ENCODE assay signal across 8 cellular contexts in the genomic region with DNA sequence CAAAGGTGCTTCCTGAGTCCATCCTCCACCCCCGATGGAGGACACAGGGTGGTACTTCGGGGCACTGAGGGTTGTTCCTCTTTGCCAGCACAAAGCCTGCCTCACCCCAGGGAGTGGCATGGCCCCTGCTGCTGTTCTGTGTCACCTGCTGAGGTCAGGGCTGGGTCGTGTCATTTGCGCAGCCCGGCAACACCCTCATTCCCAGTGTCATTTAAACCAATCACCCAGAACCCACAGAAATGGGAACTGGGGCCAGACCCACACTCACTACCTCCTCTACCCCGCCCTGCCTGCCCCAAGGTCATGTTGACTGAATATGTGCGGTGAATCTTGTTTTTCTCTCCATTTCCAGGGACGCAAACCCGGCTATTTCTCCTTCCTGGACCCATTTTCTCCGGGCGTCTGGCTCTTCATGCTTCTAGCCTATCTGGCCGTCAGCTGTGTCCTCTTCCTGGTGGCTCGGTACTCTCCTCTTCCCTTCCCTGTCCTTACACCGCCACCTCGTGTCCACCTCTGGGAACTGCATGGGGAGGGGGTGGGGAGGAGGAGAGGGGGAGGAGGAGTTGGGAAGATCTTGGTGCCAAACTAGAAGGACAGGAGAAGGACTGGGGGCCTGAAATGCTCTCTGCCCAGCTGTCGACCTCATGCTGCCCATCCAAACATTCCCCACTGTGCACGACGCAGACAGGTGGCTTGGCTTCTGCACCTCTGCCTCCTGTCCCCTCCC.
A peak's percentile ranks its signal among the peaks of the same experiment; 100 is the strongest.
DNase-seq lines count a peak whose midpoint lies in the region; ATAC-seq and TF ChIP-seq lines count a peak whose summit lies in the region.

No MANE protein-coding gene starts in this region.

- H3K36me3 Mint-ChIP-seq in T-helper 2 cell treated with Interferon-gamma antibody and Interleukin-4, amounts not matched to agents 5 μg/mL and 100 μg/mL, for 36 hours (ENCODE audit: low read depth), result no peaks in the 10 kb centered on the region

- peaks cover 6 to 10% (median 10%) of the 10 kb centered on the region in 3 donors for H3K27me3 ChIP-seq in gastrocnemius medialis

- peaks cover 8% of the 10 kb centered on the region for H3K4me1 Mint-ChIP-seq in T-helper 2 cell treated with Interferon-gamma antibody and Interleukin-4, amounts not matched to agents 5 μg/mL and 100 μg/mL, for 36 hours (ENCODE audit: low read depth)

- peak overlapping the region; percentile 49 for H3K4me3 Mint-ChIP-seq in T-helper 2 cell treated with Interferon-gamma antibody and Interleukin-4, amounts not matched to agents 5 μg/mL and 100 μg/mL, for 36 hours

- no peaks in the 10 kb centered on the region for H3K36me3 ChIP-seq in gastrocnemius medialis

- H3K9me3 Mint-ChIP-seq in T-helper 2 cell treated with Interferon-gamma antibody and Interleukin-4, amounts not matched to agents 5 μg/mL and 100 μg/mL, for 36 hours, result no peaks in the 10 kb centered on the region

- in situ Hi-C loops in astrocyte of the spinal cord (cut with HindIII; ENCODE audit: low sequenced_read_pairs), result no loop called here
- in situ Hi-C loops in gastrocnemius medialis (cut with MboI; ENCODE audit: low sequenced_read_pairs in 4 of 4), result loop anchor here in 3 of 4 donors (10.0 to 25.0 kb wide), 2 partner anchors 440 to 448 kb away; partner anchors contain the start of gene GRIK4 (in 2 of the 3)

- H3K27ac Mint-ChIP-seq in T-helper 2 cell treated with Interferon-gamma antibody and Interleukin-4, amounts not matched to agents 5 μg/mL and 100 μg/mL, for 36 hours, result no peak overlapping the region

- peak; percentile 67 for DNase-seq in AG10803 (ENCODE audit: low read depth)
- DNase-seq in NCI-H1694 treated with DMSO at 0.1 percent for 48 hours (lab: John Stamatoyannopoulos, UW), result peak; percentile 9
- peak; percentile 21 for DNase-seq in T-helper 2 cell treated with Interferon-gamma antibody and Interleukin-4, amounts not matched to agents 5 μg/mL and 100 μg/mL, for 36 hours (ENCODE audit: low spot score)
- peak; percentile 67 for DNase-seq in astrocyte of the spinal cord (ENCODE audit: low read depth, low spot score)
- DNase-seq in hippocampal formation (lab: John Stamatoyannopoulos, UW), result peak; percentile 80 to 85
- peak; percentile 35 to 57 for DNase-seq in gastrocnemius medialis

- peaks cover 0 to 5% of the 10 kb centered on the region in 2 donors for H3K4me1 ChIP-seq in gastrocnemius medialis

- peak; percentile 76 for TF ChIP-seq CTCF in AG10803 (conservative IDR thresholded peaks at IDR 0.05; ENCODE audit: low read length)
- peak; percentile 86 for TF ChIP-seq CTCF in astrocyte of the spinal cord (IDR thresholded peaks at IDR 0.05; ENCODE audit: low read depth, low read length)
- TF ChIP-seq CTCF in gastrocnemius medialis (IDR thresholded peaks at IDR 0.05 in 4 of 5, conservative IDR thresholded peaks at IDR 0.05 in 1 of 5), result peak; percentile 44 to 74 (median 51)

- H3K27ac ChIP-seq in gastrocnemius medialis, result no peak overlapping the region

- ATAC-seq in GM19463 (IDR thresholded peaks at IDR 0.05; ENCODE audit: unreplicated experiment), result peak; percentile 39
- peak; percentile 86 to 87 for ATAC-seq in gastrocnemius medialis
- ATAC-seq in HG02981 (IDR thresholded peaks at IDR 0.05; ENCODE audit: unreplicated experiment), result no peak

- H3K27me3 Mint-ChIP-seq in T-helper 2 cell treated with Interferon-gamma antibody and Interleukin-4, amounts not matched to agents 5 μg/mL and 100 μg/mL, for 36 hours (ENCODE audit: low read depth), result peaks cover 3% of the 10 kb centered on the region

- intact Hi-C loops in gastrocnemius medialis (cut with DNase I; ENCODE audit: low total_unique reads), result loop anchor here (1.0 to 2.0 kb wide), 2 partner anchors 160 to 441 kb away; partner anchors contain the start of gene GRIK4

- no peak for TF ChIP-seq POLR2A in gastrocnemius medialis (IDR thresholded peaks at IDR 0.05)

- H3K9me3 ChIP-seq in gastrocnemius medialis, result no peaks in the 10 kb centered on the region

- H3K4me3 ChIP-seq in AG10803 (ENCODE audit: low read length) (no peak overlapping the region), astrocyte of the spinal cord (ENCODE audit: low read depth, low read length) (no peak overlapping the region), gastrocnemius medialis (peak overlapping the region in 2 of 4 donors; percentile 22 to 50)

Comparison
In these comparisons a context has a peak if more than half of its experiments do, and no peak if none do; other contexts are left out.
1. DNase-seq: peak in every context shown above with its lines; median percentile 82 in hippocampal formation; 67 in AG10803; 67 in astrocyte of the spinal cord; 46 in gastrocnemius medialis; 21 in T-helper 2 cell treated with Interferon-gamma antibody and Interleukin-4, amounts not matched to agents 5 μg/mL and 100 μg/mL, for 36 hours; 9 in NCI-H1694 treated with DMSO at 0.1 percent for 48 hours.